6 cellular contexts compared by ENCODE assay signal in genomic region chr17:16836516-16836915, GRCh38.
A peak's percentile ranks its signal among the peaks of the same experiment; 100 is the strongest.
DNase-seq lines count a peak whose midpoint lies in the region; ATAC-seq, FAIRE-seq and TF ChIP-seq lines count a peak whose summit lies in the region.
"Not testable (repeated sequence)": the region's sequence is repeated elsewhere in the genome, so short reads cannot be mapped to it uniquely, and the experiment has no call there.

No MANE protein-coding gene starts in this region.

- H3K4me1 Mint-ChIP-seq in activated B cell treated with CpG ODN at 0.5 μM for 24 hours, result not testable (repeated sequence)

- H3K4me3 Mint-ChIP-seq in activated B cell treated with CpG ODN at 0.5 μM for 24 hours, result not testable (repeated sequence)

- H3K4me1 ChIP-seq in foreskin keratinocyte, result not testable (repeated sequence)

- not testable (repeated sequence) for H3K27ac ChIP-seq in foreskin keratinocyte

- POLR2A ChIA-PET in activated B cell treated with CpG ODN at 0.5 μM for 24 hours (lab: Charles Lee), result not testable (repeated sequence)

- not testable (repeated sequence) for H3K36me3 Mint-ChIP-seq in activated B cell treated with CpG ODN at 0.5 μM for 24 hours (ENCODE audit: low read depth)

- CTCF ChIA-PET in activated B cell treated with CpG ODN at 0.5 μM for 24 hours (lab: Charles Lee), result not testable (repeated sequence)

- not testable (repeated sequence) for H3K27me3 ChIP-seq in bronchial epithelial cell (ENCODE audit: control insufficient read depth, insufficient read depth, low read length); foreskin keratinocyte

- H3K9me3 Mint-ChIP-seq in activated B cell treated with CpG ODN at 0.5 μM for 24 hours, result not testable (repeated sequence)

- ATAC-seq in activated B cell treated with CpG ODN at 0.5 μM for 24 hours (ENCODE audit: low read depth); foreskin keratinocyte: not testable (repeated sequence)

- not testable (repeated sequence) for TF ChIP-seq CTCF in activated B cell treated with CpG ODN at 0.5 μM for 24 hours (IDR thresholded peaks at IDR 0.05); bronchial epithelial cell (IDR thresholded peaks at IDR 0.05; ENCODE audit: insufficient read depth, low read length, severe bottlenecking); foreskin keratinocyte (conservative IDR thresholded peaks at IDR 0.05)

- FAIRE-seq in bronchial epithelial cell (lab: Jason Lieb, UNC), result not testable (repeated sequence)

- H3K27me3 Mint-ChIP-seq in activated B cell treated with CpG ODN at 0.5 μM for 24 hours, result not testable (repeated sequence)

- not testable (repeated sequence) for H3K4me3 ChIP-seq in bronchial epithelial cell (ENCODE audit: low read depth, low read length)

- DNase-seq in ELF-1 (ENCODE audit: low read depth, low spot score) (peak; percentile 46), NCI-H69 (lab: John Stamatoyannopoulos, UW) (peak; percentile 67), activated B cell treated with CpG ODN at 0.5 μM for 24 hours (peak; percentile 13), bronchial epithelial cell (ENCODE audit: low read depth) (peak; percentile 34), foreskin keratinocyte (peak; percentile 32 to 67), mesenteric fat pad (ENCODE audit: low spot score) (peak; percentile 51)

- not testable (repeated sequence) for H3K36me3 ChIP-seq in bronchial epithelial cell (ENCODE audit: control insufficient read depth, insufficient read depth, low read length)

- not testable (repeated sequence) for H3K27ac Mint-ChIP-seq in activated B cell treated with CpG ODN at 0.5 μM for 24 hours

- intact Hi-C loops in activated B cell treated with CpG ODN at 0.5 μM for 24 hours (cut with micrococcal nuclease), result not testable (repeated sequence)

Comparison
In these comparisons a context has a peak if more than half of its experiments do, and no peak if none do; other contexts are left out.
1. DNase-seq: peak in every context shown above with its lines; median percentile 67 in NCI-H69; 51 in mesenteric fat pad; 50 in foreskin keratinocyte; 46 in ELF-1; 34 in bronchial epithelial cell; 13 in activated B cell treated with CpG ODN at 0.5 μM for 24 hours.